ENCODE assay signal across 22 cellular contexts in genomic region chr5:138054206-138054605, GRCh38. TPM values are rescaled to one million over a fixed set of nuclear protein-coding genes. Genes with fewer than 3 reads are reported as not detected.
DNase-seq lines count a peak whose midpoint lies in the region; ATAC-seq and TF ChIP-seq lines count a peak whose summit lies in the region.
"Had no signal": no experiment of that assay in that cellular context is flagged by ENCODE, and none has a peak within 500 bp of the region (broad histone marks: within the 10 kb centered on the region; RNA-seq: fewer than 3 reads in every experiment).

No MANE protein-coding gene starts in this region.

- BruUV-seq in HCT116 (replicated peaks; lab: Mats Ljungman, UMichigan) = no TSS peak

- CTCF ChIA-PET in HCT116 (lab: Charles Lee) = interaction anchor here (1.0 kb wide), 1 partner anchor 11 kb away, joined by 3 read pairs; no protein-coding TSS in a partner anchor

- ATAC-seq in HCT116 (no peak), GM21723 (IDR thresholded peaks at IDR 0.05; ENCODE audit: unreplicated experiment) (no peak)
- ATAC-seq: activated T-cell treated with anti-CD3 and anti-CD28 coated beads, Interleukin-2, amount 50 U/mL, for 4 hours; lower lobe of right lung; upper lobe of right lung had no signal

- DNase-seq in HCT116 (ENCODE audit: low read depth, low spot score) (no peak), vagina (ENCODE audit: extremely low spot score in 2 of 2) (no peak), MV-4-11 (lab: John Stamatoyannopoulos, UW) (no peak)
- DNase-seq: activated CD4-positive, alpha-beta T cell treated with anti-CD3 and anti-CD28 coated beads for 48 hours; activated naive CD4-positive, alpha-beta T cell; activated T-cell treated with anti-CD3 and anti-CD28 coated beads, Interleukin-2, amount 50 U/mL, for 4 hours; GM23248; Kasumi-1; lower lobe of right lung; NCI-H1694 treated with DMSO at 0.1 percent for 48 hours; NCI-H510A treated with DMSO at 0.1 percent for 48 hours; SHP77; stomach; upper lobe of right lung had no signal

- WGBS in mesodermal cell (ENCODE audit: insufficient coverage in 2 of 2), 2 experiments = 33 to 89% methylated on average over 1 to 2 of the region's 3 CpGs

- no peak for TF ChIP-seq CTCF in HCT116 (IDR thresholded peaks at IDR 0.05 in 2 of 3, conservative IDR thresholded peaks at IDR 0.05 in 1 of 3; ENCODE audit: borderline replicate concordance in 1 of 3, insufficient read depth in 1 of 3, low read depth in 2 of 3, low read length in 2 of 3)
- TF ChIP-seq CTCF in vagina (IDR thresholded peaks at IDR 0.05) = no peak

- peak overlapping the region; percentile 32 for H2AFZ ChIP-seq in HCT116 (ENCODE audit: low read depth, low read length, poor library complexity, severe bottlenecking)
- H2AFZ ChIP-seq: GM23248 had no signal

- H3K36me3 ChIP-seq in HCT116 (ENCODE audit: control insufficient read depth in 1 of 2, insufficient read depth in 2 of 2, low read length in 2 of 2) = no peaks in the 10 kb centered on the region
- no peaks in the 10 kb centered on the region for H3K36me3 ChIP-seq in mesodermal cell (ENCODE audit: control insufficient read depth, insufficient read depth, low read length)
- H3K36me3 ChIP-seq in vagina = no peaks in the 10 kb centered on the region
- H3K36me3 ChIP-seq: lower lobe of right lung, stomach, upper lobe of right lung had no signal

- H3K4me3 ChIP-seq in HCT116 (replicated peaks in 1 of 2; ENCODE audit: low read depth in 1 of 2, low read length in 2 of 2) (no peak overlapping the region), mesodermal cell (ENCODE audit: extremely low read depth, insufficient read depth, low read length, poor library complexity, severe bottlenecking) (no peak overlapping the region), vagina (no peak overlapping the region)
- H3K4me3 ChIP-seq: GM23248, lower lobe of right lung, skin epidermis, stomach, upper lobe of right lung had no signal

- POLR2A ChIA-PET in HCT116 (lab: Charles Lee) = no interaction called here

- TF ChIP-seq POLR2A in HCT116 (IDR thresholded peaks at IDR 0.05; ENCODE audit: borderline replicate concordance, extremely low read depth, insufficient read depth, insufficient read length) (no peak), vagina (IDR thresholded peaks at IDR 0.05) (no peak)

- no peak overlapping the region for H3K9ac ChIP-seq in HCT116 (ENCODE audit: low read length)
- H3K9ac ChIP-seq: GM23248 had no signal

- H3K9me2 ChIP-seq in HCT116 (ENCODE audit: insufficient read depth) = no peaks in the 10 kb centered on the region

- no peak overlapping the region for H3K4me2 ChIP-seq in HCT116 (ENCODE audit: low read length)

- RAD21 ChIA-PET in HCT116 (lab: Charles Lee; ENCODE audit: low non-redundant PET in 1 of 2, low total read pairs in 2 of 2, uncharacterized antibody in 2 of 2, unreplicated experiment in 2 of 2) = no interaction called here

- TF ChIP-seq RAD21 in HCT116 (IDR thresholded peaks at IDR 0.05; ENCODE audit: low read depth) = no peak

- H3K27ac ChIP-seq in HCT116 (ENCODE audit: low read depth, low read length) = no peak overlapping the region
- peak overlapping the region; percentile 93 for H3K27ac ChIP-seq in angular gyrus (ENCODE audit: low read depth, low read length)
- H3K27ac ChIP-seq in mesodermal cell (ENCODE audit: low read depth, low read length, severe bottlenecking) = peak overlapping the region; percentile 26
- H3K27ac ChIP-seq in temporal lobe (ENCODE audit: low read depth, low read length) = peak overlapping the region; percentile 90
- H3K27ac ChIP-seq in vagina = no peak overlapping the region
- H3K27ac ChIP-seq: GM23248, lower lobe of right lung, skin epidermis, stomach, upper lobe of right lung, VCaP had no signal

- H3K9me3 ChIP-seq in HCT116 (ENCODE audit: control insufficient read depth in 1 of 2, insufficient read depth in 1 of 2, low read depth in 1 of 2, low read length in 2 of 2) = no peaks in the 10 kb centered on the region
- no peaks in the 10 kb centered on the region for H3K9me3 ChIP-seq in mesodermal cell (ENCODE audit: control insufficient read depth, low read length)
- H3K9me3 ChIP-seq in vagina = no peaks in the 10 kb centered on the region
- H3K9me3 ChIP-seq: lower lobe of right lung, stomach, upper lobe of right lung had no signal

- no peaks in the 10 kb centered on the region for H3K27me3 ChIP-seq in HCT116 (ENCODE audit: insufficient read depth, low read length)
- no peaks in the 10 kb centered on the region for H3K27me3 ChIP-seq in vagina
- H3K27me3 ChIP-seq: upper lobe of right lung had no signal

- intact Hi-C loops in HCT116 (cut with micrococcal nuclease) (no loop called here), vagina (cut with DNase I) (no loop called here)

- H3K4me1 ChIP-seq in HCT116 (ENCODE audit: control insufficient read depth in 1 of 2, insufficient read depth in 2 of 2, low read length in 2 of 2) = no peaks in the 10 kb centered on the region
- no peaks in the 10 kb centered on the region for H3K4me1 ChIP-seq in mesodermal cell (ENCODE audit: control insufficient read depth, insufficient read depth, low read length, poor library complexity, severe bottlenecking)
- no peaks in the 10 kb centered on the region for H3K4me1 ChIP-seq in vagina
- H3K4me1 ChIP-seq: lower lobe of right lung, upper lobe of right lung had no signal

- H3K79me2 ChIP-seq in HCT116 (ENCODE audit: insufficient read depth, low read length) = no peaks in the 10 kb centered on the region

- no peaks in the 10 kb centered on the region for H4K20me1 ChIP-seq in HCT116 (ENCODE audit: insufficient read depth)

TF ChIP-seq in HCT116, 20 proteins besides CTCF, POLR2A, EP300 and RAD21:
- TF ChIP-seq ZBTB33 (IDR thresholded peaks at IDR 0.05; ENCODE audit: extremely low read depth, insufficient replicate concordance, low read length) (no peak), JUND (IDR thresholded peaks at IDR 0.05) (no peak), YY1 (IDR thresholded peaks at IDR 0.05; ENCODE audit: extremely low read depth, insufficient replicate concordance, low read depth, low read length) (no peak), EGR1 (IDR thresholded peaks at IDR 0.05; ENCODE audit: low read depth) (no peak)
- TF ChIP-seq, protein P1, sequence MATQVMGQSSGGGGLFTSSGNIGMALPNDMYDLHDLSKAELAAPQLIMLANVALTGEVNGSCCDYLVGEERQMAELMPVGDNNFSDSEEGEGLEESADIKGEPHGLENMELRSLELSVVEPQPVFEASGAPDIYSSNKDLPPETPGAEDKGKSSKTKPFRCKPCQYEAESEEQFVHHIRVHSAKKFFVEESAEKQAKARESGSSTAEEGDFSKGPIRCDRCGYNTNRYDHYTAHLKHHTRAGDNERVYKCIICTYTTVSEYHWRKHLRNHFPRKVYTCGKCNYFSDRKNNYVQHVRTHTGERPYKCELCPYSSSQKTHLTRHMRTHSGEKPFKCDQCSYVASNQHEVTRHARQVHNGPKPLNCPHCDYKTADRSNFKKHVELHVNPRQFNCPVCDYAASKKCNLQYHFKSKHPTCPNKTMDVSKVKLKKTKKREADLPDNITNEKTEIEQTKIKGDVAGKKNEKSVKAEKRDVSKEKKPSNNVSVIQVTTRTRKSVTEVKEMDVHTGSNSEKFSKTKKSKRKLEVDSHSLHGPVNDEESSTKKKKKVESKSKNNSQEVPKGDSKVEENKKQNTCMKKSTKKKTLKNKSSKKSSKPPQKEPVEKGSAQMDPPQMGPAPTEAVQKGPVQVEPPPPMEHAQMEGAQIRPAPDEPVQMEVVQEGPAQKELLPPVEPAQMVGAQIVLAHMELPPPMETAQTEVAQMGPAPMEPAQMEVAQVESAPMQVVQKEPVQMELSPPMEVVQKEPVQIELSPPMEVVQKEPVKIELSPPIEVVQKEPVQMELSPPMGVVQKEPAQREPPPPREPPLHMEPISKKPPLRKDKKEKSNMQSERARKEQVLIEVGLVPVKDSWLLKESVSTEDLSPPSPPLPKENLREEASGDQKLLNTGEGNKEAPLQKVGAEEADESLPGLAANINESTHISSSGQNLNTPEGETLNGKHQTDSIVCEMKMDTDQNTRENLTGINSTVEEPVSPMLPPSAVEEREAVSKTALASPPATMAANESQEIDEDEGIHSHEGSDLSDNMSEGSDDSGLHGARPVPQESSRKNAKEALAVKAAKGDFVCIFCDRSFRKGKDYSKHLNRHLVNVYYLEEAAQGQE (IDR thresholded peaks at IDR 0.05; ENCODE audit: low read depth) = no peak

RNA-seq across cellular contexts. Expression of gene FAM13B, which starts 21.3 kb away (rescaled TPM):
- 13.6 TPM for total RNA-seq in HCT116 (2021; ENCODE audit: unreplicated experiment)
- 2.4 and 2.7 TPM in 2 replicates for polyA plus RNA-seq in HCT116 (2012)
- 11.7 TPM for polyA plus RNA-seq in mesodermal cell (2013, experiment 1 of 2)
- polyA plus RNA-seq in mesodermal cell (2013, experiment 2 of 2) = 12.6 TPM
- 64.4 TPM for total RNA-seq in temporal lobe
- total RNA-seq in vagina = 44.2 TPM

RNA-seq across cellular contexts. Expression of gene WNT8A, which starts 29.6 kb away (rescaled TPM):
- total RNA-seq in HCT116 (2021; ENCODE audit: unreplicated experiment) = not detected
- not detected in 2 replicates for polyA plus RNA-seq in HCT116 (2012)
- not detected for polyA plus RNA-seq in mesodermal cell (2013, experiment 1 of 2)
- polyA plus RNA-seq in mesodermal cell (2013, experiment 2 of 2) = not detected
- total RNA-seq in temporal lobe = under 0.01 TPM
- not detected for total RNA-seq in vagina
- total RNA-seq: activated T-cell treated with anti-CD3 and anti-CD28 coated beads, Interleukin-2, amount 50 U/mL, for 4 hours; chondrocyte; GM23248; lower lobe of right lung; stomach; upper lobe of right lung had no signal
- polyA plus RNA-seq: GM23248, keratinocyte, stomach had no signal

Comparison
In these comparisons a context has a peak if more than half of its experiments do, and no peak if none do; other contexts are left out.
1. H3K27ac ChIP-seq: peak in angular gyrus (single experiment), mesodermal cell (single experiment) and temporal lobe (single experiment); none in HCT116 (single experiment) and vagina (single experiment).